In the genomic region with DNA sequence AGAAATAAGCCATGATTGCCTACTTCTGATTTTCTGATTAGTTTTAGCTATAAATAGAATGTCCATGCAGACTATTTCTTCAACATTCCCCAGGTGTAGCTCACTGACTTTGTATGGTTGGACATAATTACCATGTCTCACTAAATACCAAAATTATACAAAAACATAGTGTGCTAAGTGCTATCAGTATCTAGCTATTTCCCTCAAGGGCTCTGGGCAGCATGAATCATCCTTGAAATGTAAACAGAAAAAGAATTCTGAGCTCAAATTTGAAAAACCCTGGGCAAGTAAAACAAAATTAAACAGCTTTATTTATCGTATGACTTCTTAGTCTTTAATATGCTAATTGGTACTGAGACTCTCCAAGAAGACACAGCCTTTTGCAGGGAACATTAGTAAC, we compare ENCODE assay signal across 15 cellular contexts.
DNase-seq lines count a peak whose midpoint lies in the region; ATAC-seq and TF ChIP-seq lines count a peak whose summit lies in the region.
"Had no signal": no experiment of that assay in that cellular context is flagged by ENCODE, and none has a peak within 500 bp of the region (broad histone marks: within the 10 kb centered on the region; RNA-seq: fewer than 3 reads in every experiment).

No MANE protein-coding gene starts in this region.

- DNase-seq in EH (ENCODE audit: low read depth) (peak; percentile 95), RWPE2 (ENCODE audit: low spot score) (no peak), fibroblast of lung (ENCODE audit: low read depth in 2 of 2) (peak; percentile 64 to 93), renal cortical epithelial cell (ENCODE audit: low read depth) (peak; percentile 75), left ventricle myocardium inferior (no peak), BE2C (no peak)
- DNase-seq: activated CD4-positive, CD25-positive, alpha-beta regulatory T cell; activated T-cell treated with anti-CD3 and anti-CD28 coated beads, Interleukin-2, amount 50 U/mL, for 1 hour; endodermal cell; hippocampal formation; NCI-H1092 treated with DMSO at 0.1 percent for 48 hours; NCI-H226; nephron progenitor cell had no signal

- H4K20me1 ChIP-seq in fibroblast of lung (ENCODE audit: control insufficient read depth, extremely low read depth, insufficient read depth, low read length) = no peaks in the 10 kb centered on the region

- H3K4me1 ChIP-seq in RWPE2 (ENCODE audit: insufficient read depth, poor library complexity, severe bottlenecking) = peaks cover 4% of the 10 kb centered on the region
- H3K4me1 ChIP-seq in fibroblast of lung (ENCODE audit: control insufficient read depth, extremely low read depth, insufficient read depth, low read length) = peaks cover 6% of the 10 kb centered on the region
- H3K4me1 ChIP-seq in left ventricle myocardium inferior = peaks cover 17% of the 10 kb centered on the region
- H3K4me1 ChIP-seq in BE2C = no peaks in the 10 kb centered on the region; the same call in 1 of the 2 replicates

- H3K27ac ChIP-seq in RWPE2 (ENCODE audit: poor library complexity, severe bottlenecking) = no peak overlapping the region
- no peak overlapping the region for H3K27ac ChIP-seq in fibroblast of lung (ENCODE audit: insufficient read depth, low read length)
- no peak overlapping the region for H3K27ac ChIP-seq in left ventricle myocardium inferior (replicated peaks)

- no peak overlapping the region for H3K4me3 ChIP-seq in RWPE2 (ENCODE audit: severe bottlenecking)
- H3K4me3 ChIP-seq in fibroblast of lung (replicated peaks in 1 of 4; ENCODE audit: control extremely low read depth in 1 of 4, insufficient read depth in 1 of 4, low read depth in 3 of 4, low read length in 4 of 4) = no peak overlapping the region
- no peak overlapping the region for H3K4me3 ChIP-seq in left ventricle myocardium inferior
- H3K4me3 ChIP-seq in BE2C (ENCODE audit: low read depth, low read length) = no peak overlapping the region

- H2AFZ ChIP-seq in fibroblast of lung (ENCODE audit: low read length) = no peak overlapping the region

- no peaks in the 10 kb centered on the region for H3K9me3 ChIP-seq in RWPE2 (ENCODE audit: severe bottlenecking)
- H3K9me3 ChIP-seq in fibroblast of lung (ENCODE audit: control insufficient read depth, insufficient read depth, low read depth, low read length) = no peaks in the 10 kb centered on the region
- no peaks in the 10 kb centered on the region for H3K9me3 ChIP-seq in left ventricle myocardium inferior (replicated peaks)
- no peaks in the 10 kb centered on the region for H3K9me3 ChIP-seq in BE2C

- H3K4me2 ChIP-seq in fibroblast of lung (ENCODE audit: extremely low read depth, insufficient read depth, low read length) = no peak overlapping the region

- H3K36me3 ChIP-seq in RWPE2 (ENCODE audit: low read depth) (peaks cover 58% of the 10 kb centered on the region), fibroblast of lung (ENCODE audit: control insufficient read depth, insufficient read depth, low read length) (peaks cover 11% of the 10 kb centered on the region), left ventricle myocardium inferior (peaks cover 90% of the 10 kb centered on the region), BE2C (no peaks in the 10 kb centered on the region)

- ATAC-seq in RWPE2 (ENCODE audit: low read depth) = peak; percentile 93
- no peak for ATAC-seq in HG03442 (IDR thresholded peaks at IDR 0.05; ENCODE audit: unreplicated experiment)
- no peak for ATAC-seq in GM21447 (IDR thresholded peaks at IDR 0.05; ENCODE audit: unreplicated experiment)

- intact Hi-C loops in left ventricle myocardium inferior (cut with micrococcal nuclease) = no loop called here

- H3K27me3 ChIP-seq in RWPE2 (ENCODE audit: insufficient read depth, poor library complexity, severe bottlenecking) = no peaks in the 10 kb centered on the region
- H3K27me3 ChIP-seq in fibroblast of lung (ENCODE audit: control insufficient read depth, insufficient read depth, low read length) = no peaks in the 10 kb centered on the region
- H3K27me3 ChIP-seq in left ventricle myocardium inferior (ENCODE audit: low read depth) = no peaks in the 10 kb centered on the region
- no peaks in the 10 kb centered on the region for H3K27me3 ChIP-seq in BE2C

- no peak overlapping the region for H3K9ac ChIP-seq in fibroblast of lung (ENCODE audit: insufficient read depth, low read length)

- H3K79me2 ChIP-seq in fibroblast of lung (ENCODE audit: control insufficient read depth, insufficient read depth, low read length) = no peaks in the 10 kb centered on the region

- no peak for TF ChIP-seq CTCF in RWPE2 (IDR thresholded peaks at IDR 0.05; ENCODE audit: poor library complexity, severe bottlenecking)
- TF ChIP-seq CTCF in fibroblast of lung (conservative IDR thresholded peaks at IDR 0.05 in 1 of 2, IDR thresholded peaks at IDR 0.05 in 1 of 2; ENCODE audit: low read depth in 1 of 2, low read length in 2 of 2) = no peak
- no peak for TF ChIP-seq CTCF in left ventricle myocardium inferior (IDR thresholded peaks at IDR 0.05; ENCODE audit: borderline replicate concordance)
- TF ChIP-seq CTCF in BE2C (IDR thresholded peaks at IDR 0.05; ENCODE audit: low read depth, low read length) = no peak

Comparison
In these comparisons a context has a peak if more than half of its experiments do, and no peak if none do; other contexts are left out.
1. DNase-seq: peak in EH (single experiment), fibroblast of lung (2 of 2) and renal cortical epithelial cell (single experiment); none in RWPE2 (single experiment), left ventricle myocardium inferior (single experiment) and BE2C (single experiment).